In the genomic region with DNA sequence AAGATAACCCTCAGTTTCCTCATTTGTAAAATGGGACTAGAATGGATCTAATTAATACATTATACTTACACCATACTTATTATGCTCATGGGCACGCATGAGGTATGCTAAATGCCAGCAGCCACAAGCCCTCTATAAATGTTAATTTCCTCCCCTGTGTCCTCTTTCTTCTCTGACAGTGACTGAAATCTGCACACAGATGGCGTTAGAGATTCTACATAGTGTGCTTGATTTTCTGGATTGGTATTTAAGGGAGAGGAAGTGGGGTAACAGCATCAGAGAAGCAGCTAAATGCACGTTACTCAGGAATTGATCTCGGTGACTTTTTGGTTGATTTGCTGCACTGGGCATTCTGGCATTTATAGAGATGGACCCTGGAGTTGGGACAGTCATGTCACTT, we compare ENCODE assay signal across 17 cellular contexts.
"Had no signal": no experiment of that assay in that cellular context is flagged by ENCODE, and none has a peak within 500 bp of the region (broad histone marks: within the 10 kb centered on the region; RNA-seq: fewer than 3 reads in every experiment).

No MANE protein-coding gene starts in this region.

- DNase-seq: activated CD4-positive, alpha-beta T cell treated with anti-CD3 and anti-CD28 coated beads for 4 hours; activated CD8-positive, alpha-beta memory T cell treated with anti-CD3 and anti-CD28 coated beads, Interleukin-2, amount 50 U/mL, for 48 hours; activated CD8-positive, alpha-beta T cell treated with anti-CD3 and anti-CD28 coated beads, Interleukin-2, amount 10 ng/mL, durations not matched to agents 7 days and 5 days; activated naive CD4-positive, alpha-beta T cell; colonic mucosa; effector CD4-positive, alpha-beta T cell; heart right ventricle; kidney; left ventricle myocardium inferior; mesenchymal stem cell; ovary; retina; stimulated activated CD4-positive, alpha-beta T cell treated with anti-CD3 and anti-CD28 coated beads, Interleukin-15, amount 100 ng/mL, for 24 hours; stimulated activated CD4-positive, alpha-beta T cell treated with anti-CD3 and anti-CD28 coated beads, Interleukin-4, amount 100 ng/mL, for 4 hours; stomach; T1000; WERI-Rb-1 had no signal

- H3K27ac ChIP-seq: colonic mucosa, heart right ventricle, left ventricle myocardium inferior, ovary, stomach, WERI-Rb-1 had no signal

- ATAC-seq: activated CD8-positive, alpha-beta T cell treated with anti-CD3 and anti-CD28 coated beads, Interleukin-2, amount 10 ng/mL, durations not matched to agents 7 days and 5 days; heart right ventricle had no signal

- H3K4me3 ChIP-seq: colonic mucosa, heart right ventricle, left ventricle myocardium inferior, ovary, stomach had no signal

- H3K36me3 ChIP-seq: colonic mucosa, heart right ventricle, left ventricle myocardium inferior, ovary, stomach, WERI-Rb-1 had no signal

- H3K27me3 ChIP-seq: colonic mucosa, ovary, stomach had no signal

- H3K9me3 ChIP-seq: colonic mucosa, ovary had no signal
